8 cellular contexts compared by ENCODE assay signal in the genomic region with DNA sequence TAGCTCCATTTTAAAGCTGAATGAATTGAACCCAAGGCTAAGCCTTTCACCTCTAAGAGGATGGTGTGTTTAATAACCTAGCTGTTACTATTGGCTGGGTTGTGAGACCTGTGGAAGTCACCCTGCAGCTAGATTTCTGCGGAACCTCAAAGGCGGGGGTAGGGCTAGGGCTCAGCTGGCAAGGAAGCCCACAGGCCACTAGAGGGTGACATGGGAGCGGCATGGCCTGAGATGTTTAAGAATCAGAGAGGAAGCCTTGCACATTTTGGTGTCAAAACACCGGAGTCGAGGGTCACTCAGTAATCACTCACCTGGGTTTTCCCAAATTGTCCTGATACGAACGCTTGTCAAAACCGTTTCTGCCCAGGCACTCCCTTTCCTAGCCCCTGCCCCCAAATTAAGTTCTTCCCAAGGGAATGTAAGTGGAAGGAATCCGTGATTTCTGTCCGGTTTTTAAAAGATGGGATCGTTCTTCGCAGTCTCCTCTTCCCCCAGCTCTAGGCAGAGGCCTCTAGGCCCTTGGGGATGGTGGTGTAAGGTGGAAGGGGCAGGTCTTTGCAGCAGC. TPM values are rescaled to one million over a fixed set of nuclear protein-coding genes. Genes with fewer than 3 reads are reported as not detected.
DNase-seq lines count a peak whose midpoint lies in the region; ATAC-seq and TF ChIP-seq lines count a peak whose summit lies in the region.

No MANE protein-coding gene starts in this region.

- H3K9me3 ChIP-seq in OCI-LY3 (ENCODE audit: insufficient read depth, low read length), result no peaks in the 10 kb centered on the region

- DNase-seq in natural killer cell (no peak), activated T-helper 1 cell treated with Interleukin-2 at 50 U/mL for 16 hours (ENCODE audit: low read depth) (peak; percentile 33), left ventricle myocardium superior (peak; percentile 47)
- DNase-seq in natural killer cell treated with Interleukin-12 subunit alpha and Interleukin-12 subunit beta and Interleukin-15 and Interleukin-18, amount 100 ng/mL, for 72 hours (ENCODE audit: low spot score), result no peak
- DNase-seq in stimulated activated CD4-positive, alpha-beta T cell treated with anti-CD3 and anti-CD28 coated beads, Interleukin-2, amount 100 ng/mL, for 48 hours, result peak; percentile 46 to 57

- no peak overlapping the region for H3K27ac Mint-ChIP-seq in natural killer cell
- H3K27ac Mint-ChIP-seq in natural killer cell treated with Interleukin-12 subunit alpha and Interleukin-12 subunit beta and Interleukin-15 and Interleukin-18, amount 100 ng/mL, for 72 hours, result no peak overlapping the region

- no peaks in the 10 kb centered on the region for H3K9me3 Mint-ChIP-seq in natural killer cell
- H3K9me3 Mint-ChIP-seq in natural killer cell treated with Interleukin-12 subunit alpha and Interleukin-12 subunit beta and Interleukin-15 and Interleukin-18, amount 100 ng/mL, for 72 hours, result no peaks in the 10 kb centered on the region

- peaks cover 4% of the 10 kb centered on the region for H3K36me3 ChIP-seq in OCI-LY3 (replicated peaks; ENCODE audit: low read depth, low read length)

- intact Hi-C loops in natural killer cell (cut with micrococcal nuclease) (no loop called here), left ventricle myocardium superior (cut with micrococcal nuclease) (no loop called here)

- H2AFZ ChIP-seq in OCI-LY3 (ENCODE audit: low read depth, low read length), result no peak overlapping the region

- peak in 2 of 3 donors; percentile 32 to 39 for ATAC-seq in natural killer cell
- ATAC-seq in natural killer cell treated with Interleukin-12 subunit alpha and Interleukin-12 subunit beta and Interleukin-15 and Interleukin-18, amount 100 ng/mL, for 72 hours, result no peak
- peak; percentile 13 for ATAC-seq in left ventricle myocardium superior
- no peak for ATAC-seq in HG03159 (IDR thresholded peaks at IDR 0.05; ENCODE audit: unreplicated experiment)
- ATAC-seq in esophagus mucosa, result no peak

- no peaks in the 10 kb centered on the region for H4K20me1 ChIP-seq in OCI-LY3 (ENCODE audit: insufficient read depth, low read length)

- H3K4me2 ChIP-seq in OCI-LY3 (ENCODE audit: low read length), result no peak overlapping the region

- H3K9ac ChIP-seq in OCI-LY3 (ENCODE audit: low read length), result no peak overlapping the region

- H3K27ac ChIP-seq in OCI-LY3 (ENCODE audit: low read length), result no peak overlapping the region

- H3K27me3 ChIP-seq in OCI-LY3 (ENCODE audit: low read depth, low read length), result no peaks in the 10 kb centered on the region

- peaks cover 13% of the 10 kb centered on the region for H3K4me1 ChIP-seq in OCI-LY3 (ENCODE audit: low read length)

- H3K36me3 Mint-ChIP-seq in natural killer cell, result no peaks in the 10 kb centered on the region
- H3K36me3 Mint-ChIP-seq in natural killer cell treated with Interleukin-12 subunit alpha and Interleukin-12 subunit beta and Interleukin-15 and Interleukin-18, amount 100 ng/mL, for 72 hours, result peaks cover 7% of the 10 kb centered on the region

- peaks cover 29% of the 10 kb centered on the region for H3K79me2 ChIP-seq in OCI-LY3 (ENCODE audit: low read length)

- H3K4me1 Mint-ChIP-seq in natural killer cell, result peaks cover 32 to 37% of the 10 kb centered on the region in 2 donors
- H3K4me1 Mint-ChIP-seq in natural killer cell treated with Interleukin-12 subunit alpha and Interleukin-12 subunit beta and Interleukin-15 and Interleukin-18, amount 100 ng/mL, for 72 hours (ENCODE audit: low read depth in 2 of 2), result peaks cover 20 to 26% of the 10 kb centered on the region in 2 donors

- no peak overlapping the region for H3K4me3 Mint-ChIP-seq in natural killer cell
- no peak overlapping the region for H3K4me3 Mint-ChIP-seq in natural killer cell treated with Interleukin-12 subunit alpha and Interleukin-12 subunit beta and Interleukin-15 and Interleukin-18, amount 100 ng/mL, for 72 hours

- TF ChIP-seq CTCF in natural killer cell (IDR thresholded peaks at IDR 0.05) (peak; percentile 29), OCI-LY3 (IDR thresholded peaks at IDR 0.05; ENCODE audit: low read depth, low read length) (peak; percentile 51)

- peaks cover 12 to 16% of the 10 kb centered on the region in 2 donors for H3K27me3 Mint-ChIP-seq in natural killer cell (ENCODE audit: low read depth in 2 of 2)
- peaks cover 8 to 11% of the 10 kb centered on the region in 2 donors for H3K27me3 Mint-ChIP-seq in natural killer cell treated with Interleukin-12 subunit alpha and Interleukin-12 subunit beta and Interleukin-15 and Interleukin-18, amount 100 ng/mL, for 72 hours

- H3K4me3 ChIP-seq in OCI-LY3 (ENCODE audit: low read length), result no peak overlapping the region

RNA-seq across cellular contexts. Expression of gene ACAD9, which starts 3.8 kb away (rescaled TPM):
- total RNA-seq in natural killer cell (10 to 100 TPM; 43.4 to 71.3 (median 54.2) TPM), left ventricle myocardium superior (50.4 TPM), esophagus mucosa (34.7 TPM)
- total RNA-seq in natural killer cell treated with Interleukin-12 subunit alpha and Interleukin-12 subunit beta and Interleukin-15 and Interleukin-18, amount 100 ng/mL, for 72 hours, result 100 to 1,000 TPM in 1 of 2 donors, 10 to 100 TPM in 1; 50.6 to 143 TPM

Comparison
In these comparisons a context has a peak if more than half of its experiments do, and no peak if none do; other contexts are left out.
1. ATAC-seq: peak in natural killer cell (2 of 3) and left ventricle myocardium superior (single experiment); none in natural killer cell treated with Interleukin-12 subunit alpha and Interleukin-12 subunit beta and Interleukin-15 and Interleukin-18, amount 100 ng/mL, for 72 hours (0 of 2), HG03159 (single experiment) and esophagus mucosa (single experiment).
2. DNase-seq: peak in activated T-helper 1 cell treated with Interleukin-2 at 50 U/mL for 16 hours (single experiment), left ventricle myocardium superior (single experiment) and stimulated activated CD4-positive, alpha-beta T cell treated with anti-CD3 and anti-CD28 coated beads, Interleukin-2, amount 100 ng/mL, for 48 hours (2 of 2); none in natural killer cell (single experiment) and natural killer cell treated with Interleukin-12 subunit alpha and Interleukin-12 subunit beta and Interleukin-15 and Interleukin-18, amount 100 ng/mL, for 72 hours (single experiment).